Comparison of ENCODE assay signal across 14 cellular contexts in the genomic region with DNA sequence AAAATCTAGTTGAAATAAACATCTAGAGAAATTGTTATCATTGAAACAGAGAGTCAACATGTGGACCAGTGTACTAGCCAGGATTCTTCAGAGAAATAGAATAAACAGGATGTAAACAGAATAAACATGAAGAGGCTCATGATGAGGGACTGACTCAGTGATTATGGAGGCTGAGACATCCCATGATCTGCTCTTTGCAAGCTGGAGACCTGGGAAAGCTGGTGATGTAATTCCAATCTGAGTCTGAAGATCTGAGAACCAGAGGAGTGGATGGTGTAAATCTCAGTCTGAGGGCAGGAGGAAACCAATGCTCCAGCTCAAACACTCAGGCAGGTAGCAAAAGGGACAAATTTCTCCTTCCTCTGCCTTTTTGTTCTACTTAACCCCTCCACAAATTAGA.
"Had no signal": no experiment of that assay in that cellular context is flagged by ENCODE, and none has a peak within 500 bp of the region (broad histone marks: within the 10 kb centered on the region; RNA-seq: fewer than 3 reads in every experiment).

No MANE protein-coding gene starts in this region.

- H3K9me3 ChIP-seq: ascending aorta, heart left ventricle, pancreas, tibial nerve had no signal

- H3K4me1 ChIP-seq: pancreas had no signal

- H3K4me3 ChIP-seq: ascending aorta, heart left ventricle, pancreas, tibial nerve had no signal

- DNase-seq: activated CD4-positive, alpha-beta T cell treated with anti-CD3 and anti-CD28 coated beads for 1 hour; activated CD4-positive, alpha-beta T cell treated with anti-CD3 and anti-CD28 coated beads, Interleukin-2, amount 50 U/mL, for 48 hours; activated naive CD4-positive, alpha-beta T cell treated with Interleukin-2 at 50 U/mL for 16 hours; endodermal cell; erythroblast; heart left ventricle; pancreas; stimulated activated CD4-positive, alpha-beta T cell treated with anti-CD3 and anti-CD28 coated beads, Interleukin-12 subunit alpha, Interleukin-12 subunit beta, amount 100 ng/mL, for 4 hours; T-cell; T1000 had no signal

- H3K27me3 ChIP-seq: ascending aorta, heart left ventricle, pancreas, tibial nerve had no signal

- ATAC-seq: activated T-helper 17 cell treated with anti-CD3 and anti-CD28 coated beads, Interleukin-2, amount 50 U/mL, for 72 hours; pancreas; T-cell had no signal

- H3K36me3 ChIP-seq: ascending aorta, heart left ventricle, pancreas, tibial nerve had no signal

- H3K27ac ChIP-seq: ascending aorta, heart left ventricle, pancreas, tibial nerve, VCaP had no signal
